Comparison of ENCODE assay signal across 9 cellular contexts in the genomic region with DNA sequence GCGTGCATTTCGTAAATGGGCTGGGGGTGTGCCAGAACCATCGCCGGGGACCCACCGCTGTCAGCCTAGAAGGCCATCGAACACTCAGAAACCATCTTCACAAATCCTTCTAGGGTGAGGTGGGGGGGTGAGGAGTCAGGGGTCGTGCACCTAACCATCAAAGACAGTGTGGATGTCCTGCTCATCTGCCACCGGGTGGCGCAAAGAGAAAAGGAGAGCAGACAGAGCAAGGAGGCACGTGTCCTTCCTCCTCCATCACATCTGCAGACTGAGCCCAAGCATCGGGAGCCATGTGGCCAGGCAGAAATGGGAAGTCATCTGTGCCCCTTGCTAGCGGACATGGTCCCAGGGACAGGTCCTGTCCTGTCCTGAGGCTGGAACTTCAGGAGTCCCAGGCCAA.
DNase-seq lines count a peak whose midpoint lies in the region; ATAC-seq, FAIRE-seq and TF ChIP-seq lines count a peak whose summit lies in the region.
"Had no signal": no experiment of that assay in that cellular context is flagged by ENCODE, and none has a peak within 500 bp of the region (broad histone marks: within the 10 kb centered on the region; RNA-seq: fewer than 3 reads in every experiment).

No MANE protein-coding gene starts in this region.

- H3K36me3 Mint-ChIP-seq in endothelial cell (ENCODE audit: low read depth, unreplicated experiment) = no peaks in the 10 kb centered on the region

- no peak overlapping the region for H3K27ac Mint-ChIP-seq in endothelial cell (ENCODE audit: unreplicated experiment)

- peak; percentile 55 for TF ChIP-seq RAD21 in Ishikawa (IDR thresholded peaks at IDR 0.05; ENCODE audit: low read depth)

- DNase-seq in DMS 273 (lab: John Stamatoyannopoulos, UW; ENCODE audit: unreplicated experiment) (peak; percentile 55), DMS 273 treated with DMSO at 0.1 percent for 48 hours (lab: John Stamatoyannopoulos, UW) (no peak), RPMI8226 (peak; percentile 71), endothelial cell (ENCODE audit: low spot score) (peak; percentile 50), medulla oblongata (ENCODE audit: extremely low spot score) (peak; percentile 85), urothelium cell line (ENCODE audit: low spot score) (peak; percentile 70)

- ATAC-seq in GM21528 (IDR thresholded peaks at IDR 0.05; ENCODE audit: low FRiP score, unreplicated experiment) = no peak

- H3K4me3 Mint-ChIP-seq in endothelial cell (ENCODE audit: unreplicated experiment) = no peak overlapping the region

- FAIRE-seq in urothelium cell line (lab: Jason Lieb, UNC) = peak; percentile 88
- FAIRE-seq: A204.1 had no signal

- no peak for TF ChIP-seq CTCF in endothelial cell (IDR thresholded peaks at IDR 0.05; ENCODE audit: unreplicated experiment)

- no peak for TF ChIP-seq EP300 in Ishikawa (IDR thresholded peaks at IDR 0.05; ENCODE audit: borderline replicate concordance)

- no peaks in the 10 kb centered on the region for H3K9me3 Mint-ChIP-seq in endothelial cell (ENCODE audit: unreplicated experiment)

- no peaks in the 10 kb centered on the region for H3K4me1 Mint-ChIP-seq in endothelial cell (ENCODE audit: unreplicated experiment)

- H3K27me3 Mint-ChIP-seq in endothelial cell (ENCODE audit: unreplicated experiment) = peaks cover 6% of the 10 kb centered on the region

TF ChIP-seq in Ishikawa, 13 proteins besides CTCF, POLR2A, EP300 and RAD21:
- TF ChIP-seq ZBTB7A (IDR thresholded peaks at IDR 0.05; ENCODE audit: low read depth) (no peak), CREB1 (IDR thresholded peaks at IDR 0.05; ENCODE audit: low read depth) (no peak), TEAD4 (IDR thresholded peaks at IDR 0.05) (no peak), NFIC (IDR thresholded peaks at IDR 0.05) (no peak)
- TF ChIP-seq, protein P1, sequence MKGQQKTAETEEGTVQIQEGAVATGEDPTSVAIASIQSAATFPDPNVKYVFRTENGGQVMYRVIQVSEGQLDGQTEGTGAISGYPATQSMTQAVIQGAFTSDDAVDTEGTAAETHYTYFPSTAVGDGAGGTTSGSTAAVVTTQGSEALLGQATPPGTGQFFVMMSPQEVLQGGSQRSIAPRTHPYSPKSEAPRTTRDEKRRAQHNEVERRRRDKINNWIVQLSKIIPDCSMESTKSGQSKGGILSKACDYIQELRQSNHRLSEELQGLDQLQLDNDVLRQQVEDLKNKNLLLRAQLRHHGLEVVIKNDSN (IDR thresholded peaks at IDR 0.05) = peak; percentile 67
- TF ChIP-seq, protein P2, sequence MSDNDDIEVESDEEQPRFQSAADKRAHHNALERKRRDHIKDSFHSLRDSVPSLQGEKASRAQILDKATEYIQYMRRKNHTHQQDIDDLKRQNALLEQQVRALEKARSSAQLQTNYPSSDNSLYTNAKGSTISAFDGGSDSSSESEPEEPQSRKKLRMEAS (IDR thresholded peaks at IDR 0.05) = no peak; the same call in 1 of the 2 replicates
